1 cellular context compared by ENCODE assay signal in genomic region chr16:12757546-12757945, GRCh38.
TF ChIP-seq lines count a peak whose summit lies in the region.

No MANE protein-coding gene starts in this region.

TF ChIP-seq in liver, 16 proteins besides CTCF, POLR2A, EP300 and RAD21 (continued from another document):
- TF ChIP-seq ZBTB33 (IDR thresholded peaks at IDR 0.05): peak; percentile 68
- TF ChIP-seq HNF4A (conservative IDR thresholded peaks at IDR 0.05): peak in 1 of 2 donors; percentile 69
- peak; percentile 91 for TF ChIP-seq YY1 (IDR thresholded peaks at IDR 0.05)
- TF ChIP-seq FOXA2 (IDR thresholded peaks at IDR 0.05): peak; percentile 71
- TF ChIP-seq EGR1 (IDR thresholded peaks at IDR 0.05; ENCODE audit: low read depth in 2 of 2): peak in 1 of 2 donors; percentile 15
- no peak for TF ChIP-seq GABPA (IDR thresholded peaks at IDR 0.05 in 1 of 2, conservative IDR thresholded peaks at IDR 0.05 in 1 of 2)
- no peak for TF ChIP-seq ATF3 (IDR thresholded peaks at IDR 0.05)
- TF ChIP-seq JUND (IDR thresholded peaks at IDR 0.05): peak in 1 of 2 donors; percentile 44
- TF ChIP-seq RXRA (IDR thresholded peaks at IDR 0.05): peak; percentile 42 to 76
- no peak for TF ChIP-seq FOXA1 (IDR thresholded peaks at IDR 0.05)
- no peak for TF ChIP-seq NR2F2 (IDR thresholded peaks at IDR 0.05)
- peak; percentile 79 for TF ChIP-seq MAX (IDR thresholded peaks at IDR 0.05)
- TF ChIP-seq REST (IDR thresholded peaks at IDR 0.05): peak; percentile 66
- no peak for TF ChIP-seq HNF4G (IDR thresholded peaks at IDR 0.05)
- TF ChIP-seq TAF1 (conservative IDR thresholded peaks at IDR 0.05): no peak
